ENCODE assay signal across 2 cellular contexts in genomic region chr7:41175435-41175834, GRCh38.
TF ChIP-seq lines count a peak whose summit lies in the region.

No MANE protein-coding gene starts in this region.

TF ChIP-seq in IMR-90, 13 proteins besides CTCF, POLR2A, EP300 and RAD21:
- TF ChIP-seq ELK1 (IDR thresholded peaks at IDR 0.05; ENCODE audit: borderline replicate concordance, low read depth, low read length) (no peak), NFE2L2 (IDR thresholded peaks at IDR 0.05; ENCODE audit: low read depth, low read length) (no peak), BHLHE40 (IDR thresholded peaks at IDR 0.05; ENCODE audit: low read depth, low read length) (no peak), FOS (IDR thresholded peaks at IDR 0.05; ENCODE audit: low read depth, low read length) (no peak), USF2 (IDR thresholded peaks at IDR 0.05; ENCODE audit: low read depth, low read length) (no peak), CEBPB (IDR thresholded peaks at IDR 0.05; ENCODE audit: low read depth, low read length) (no peak), RFX5 (IDR thresholded peaks at IDR 0.05; ENCODE audit: low read depth, low read length) (no peak)

TF ChIP-seq in K562, 482 proteins besides CTCF, POLR2A, EP300 and RAD21 (continued from another document):
- TF ChIP-seq ZNF449 (CRISPR knock-in tag; IDR thresholded peaks at IDR 0.05) (no peak), SIRT6 (IDR thresholded peaks at IDR 0.05; ENCODE audit: low read depth, low read length) (no peak)
